Comparison of ENCODE assay signal across 9 cellular contexts in genomic region chr6:118890997-118891790, GRCh38. TPM values are rescaled to one million over a fixed set of nuclear protein-coding genes. Genes with fewer than 3 reads are reported as not detected.
DNase-seq lines count a peak whose midpoint lies in the region; ATAC-seq, FAIRE-seq and TF ChIP-seq lines count a peak whose summit lies in the region.
"Had no signal": no experiment of that assay in that cellular context is flagged by ENCODE, and none has a peak within 500 bp of the region (broad histone marks: within the 10 kb centered on the region; RNA-seq: fewer than 3 reads in every experiment).

No MANE protein-coding gene starts in this region.

- H3F3A ChIP-seq in SK-N-SH (replicated peaks; ENCODE audit: insufficient read depth): peaks cover 14% of the 10 kb centered on the region

- H2AFZ ChIP-seq in SK-N-SH (ENCODE audit: low read depth) (no peak overlapping the region), HepG2 (ENCODE audit: low read length) (no peak overlapping the region)

- POLR2A ChIA-PET in SK-N-SH (lab: Yijun Ruan, JAX) (no interaction called here), HepG2 (lab: Yijun Ruan, JAX) (no interaction called here)

- peak; percentile 17 for ATAC-seq in GM18502 (IDR thresholded peaks at IDR 0.05; ENCODE audit: poor library complexity, unreplicated experiment)
- peak; percentile 17 for ATAC-seq in HG02884 (IDR thresholded peaks at IDR 0.05; ENCODE audit: unreplicated experiment)
- peak; percentile 24 to 26 for ATAC-seq in naive B cell (ENCODE audit: low read depth in 2 of 2)
- ATAC-seq in GM19328 (IDR thresholded peaks at IDR 0.05; ENCODE audit: unreplicated experiment): no peak
- no peak for ATAC-seq in HepG2

- peaks cover 0 to 3% of the 10 kb centered on the region in 2 experiments for H3K36me3 ChIP-seq in SK-N-SH (replicated peaks in 1 of 2; ENCODE audit: control insufficient read depth in 1 of 2, insufficient read depth in 2 of 2, low read length in 1 of 2)
- H3K36me3 ChIP-seq in HepG2 (replicated peaks in 1 of 2; ENCODE audit: control insufficient read depth in 1 of 2, insufficient read depth in 2 of 2, low read length in 2 of 2): no peaks in the 10 kb centered on the region
- no peaks in the 10 kb centered on the region for H3K36me3 ChIP-seq in adrenal gland (replicated peaks in 1 of 2)

- peaks cover 15% of the 10 kb centered on the region for H3K36me3 Mint-ChIP-seq in T-helper 1 cell treated with Interleukin-12 subunit alpha and Interleukin-12 subunit beta and Interleukin-4 antibody, amounts not matched to agents 30 μg/mL and 1 μg/mL, for 36 hours (ENCODE audit: low read depth)
- peaks cover 0 to 9% of the 10 kb centered on the region in 2 donors for H3K36me3 Mint-ChIP-seq in naive B cell

- TF ChIP-seq CTCF in SK-N-SH (IDR thresholded peaks at IDR 0.05) (no peak), HepG2 (CRISPR knock-in tag; IDR thresholded peaks at IDR 0.05) (no peak), adrenal gland (IDR thresholded peaks at IDR 0.05) (no peak)

- no peak overlapping the region for H3K4me3 ChIP-seq in SK-N-SH (ENCODE audit: low read depth in 2 of 2, low read length in 1 of 2)
- H3K4me3 ChIP-seq in HepG2 (replicated peaks in 1 of 3; ENCODE audit: insufficient read depth in 1 of 3, low read depth in 2 of 3, low read length in 3 of 3): no peak overlapping the region
- no peak overlapping the region for H3K4me3 ChIP-seq in adrenal gland

- CTCF ChIA-PET in SK-N-SH (lab: Yijun Ruan, JAX) (interaction anchor here (1.2 kb wide), 1 partner anchor 219 kb away, joined by 4 read pairs; no protein-coding TSS in a partner anchor), HepG2 (lab: Yijun Ruan, JAX; ENCODE audit: low intra/inter-chr PET ratio, low total read pairs) (no interaction called here)

- WGBS in SK-N-SH (ENCODE audit: low lambda C conversion rate): 97% methylated on average over 5 of the region's 5 CpGs
- WGBS in HepG2 (ENCODE audit: low lambda C conversion rate): 98% methylated on average over 5 of the region's 5 CpGs
- 87 to 93% (median 90%) methylated on average over 5 of the region's 5 CpGs for WGBS in adrenal gland, 4 donors

- no peaks in the 10 kb centered on the region for H4K20me1 ChIP-seq in SK-N-SH (ENCODE audit: insufficient read depth)
- H4K20me1 ChIP-seq in HepG2 (ENCODE audit: insufficient read depth, low read length): no peaks in the 10 kb centered on the region

- H3K27ac Mint-ChIP-seq in T-helper 1 cell treated with Interleukin-12 subunit alpha and Interleukin-12 subunit beta and Interleukin-4 antibody, amounts not matched to agents 30 μg/mL and 1 μg/mL, for 36 hours: peak overlapping the region; percentile 99
- H3K27ac Mint-ChIP-seq in naive B cell: peak overlapping the region in 5 of 6 donors; percentile 51 to 95 (median 86)

- in situ Hi-C loops in HepG2 (cut with HindIII; ENCODE audit: extremely low pct_ligation_motif_present, low pct_unique_long_range_greater_than_20kb): no loop called here

- no peaks in the 10 kb centered on the region for H3K27me3 ChIP-seq in SK-N-SH (ENCODE audit: insufficient read depth)
- H3K27me3 ChIP-seq in HepG2 (ENCODE audit: control insufficient read depth in 1 of 2, insufficient read depth in 2 of 2, low read length in 2 of 2): no peaks in the 10 kb centered on the region; a peak in 1 of 5 replicates
- H3K27me3 ChIP-seq in adrenal gland: no peaks in the 10 kb centered on the region

- TF ChIP-seq POLR2A in HepG2 (IDR thresholded peaks at IDR 0.05; ENCODE audit: insufficient read depth in 1 of 2, low read depth in 2 of 2, low read length in 2 of 2) (no peak), adrenal gland (IDR thresholded peaks at IDR 0.05) (no peak)

- H3K4me2 ChIP-seq in SK-N-SH (no peak overlapping the region), HepG2 (ENCODE audit: low read depth, low read length) (no peak overlapping the region)

- no peak for TF ChIP-seq RAD21 in SK-N-SH (IDR thresholded peaks at IDR 0.05; ENCODE audit: low read length)
- TF ChIP-seq RAD21 in HepG2 (CRISPR knock-in tag; IDR thresholded peaks at IDR 0.05): no peak

- peaks cover 32% of the 10 kb centered on the region for H3K4me1 Mint-ChIP-seq in T-helper 1 cell treated with Interleukin-12 subunit alpha and Interleukin-12 subunit beta and Interleukin-4 antibody, amounts not matched to agents 30 μg/mL and 1 μg/mL, for 36 hours (ENCODE audit: low read depth)
- H3K4me1 Mint-ChIP-seq in naive B cell: peaks cover 47 to 72% (median 48%) of the 10 kb centered on the region in 3 donors

- BruUV-seq in HepG2 (replicated peaks; lab: Mats Ljungman, UMichigan): no TSS peak

- H3K4me1 ChIP-seq in SK-N-SH (ENCODE audit: control insufficient read depth in 1 of 2, insufficient read depth in 2 of 2, low read depth in 1 of 2, low read length in 1 of 2) (peaks cover 7 to 18% of the 10 kb centered on the region in 2 experiments; a peak in 3 of 4 replicates), HepG2 (ENCODE audit: insufficient read depth, low read length) (peaks cover 21% of the 10 kb centered on the region), adrenal gland (replicated peaks in 1 of 2) (peaks cover 11 to 33% of the 10 kb centered on the region in 2 donors)

- H3K9ac ChIP-seq in SK-N-SH (no peak overlapping the region), HepG2 (ENCODE audit: insufficient read depth, low read depth, low read length) (no peak overlapping the region)

- H3K27me3 Mint-ChIP-seq in T-helper 1 cell treated with Interleukin-12 subunit alpha and Interleukin-12 subunit beta and Interleukin-4 antibody, amounts not matched to agents 30 μg/mL and 1 μg/mL, for 36 hours (ENCODE audit: low read depth): no peaks in the 10 kb centered on the region
- H3K27me3 Mint-ChIP-seq in naive B cell: no peaks in the 10 kb centered on the region

- H3K9me3 ChIP-seq in SK-N-SH: no peaks in the 10 kb centered on the region
- no peaks in the 10 kb centered on the region for H3K9me3 ChIP-seq in HepG2 (ENCODE audit: low read length)
- H3K9me3 ChIP-seq in adrenal gland (replicated peaks in 1 of 3): no peaks in the 10 kb centered on the region

- DNase-seq in naive B cell (peak; percentile 50), SK-N-SH (no peak), HepG2 (ENCODE audit: low spot score) (no peak), adrenal gland (no peak)
- DNase-seq: NCI-H2029 had no signal

- no peaks in the 10 kb centered on the region for H3K9me2 ChIP-seq in SK-N-SH

- H3K9me3 Mint-ChIP-seq in T-helper 1 cell treated with Interleukin-12 subunit alpha and Interleukin-12 subunit beta and Interleukin-4 antibody, amounts not matched to agents 30 μg/mL and 1 μg/mL, for 36 hours: no peaks in the 10 kb centered on the region
- peaks cover 0 to 2% (median 0%) of the 10 kb centered on the region in 7 donors for H3K9me3 Mint-ChIP-seq in naive B cell

- H3K27ac ChIP-seq in SK-N-SH (ENCODE audit: low read depth in 2 of 2, low read length in 1 of 2) (no peak overlapping the region), HepG2 (ENCODE audit: extremely low read length, insufficient read depth, low read length) (no peak overlapping the region), adrenal gland (peak overlapping the region in 1 of 5 donors; percentile 95)

- TF ChIP-seq EP300 in SK-N-SH (IDR thresholded peaks at IDR 0.05; ENCODE audit: borderline replicate concordance in 1 of 2, low read depth in 1 of 2, low read length in 1 of 2) (no peak), HepG2 (IDR thresholded peaks at IDR 0.05; ENCODE audit: low read depth in 2 of 2, low read length in 2 of 2) (no peak), HepG2 (CRISPR knock-in tag; IDR thresholded peaks at IDR 0.05; ENCODE audit: borderline replicate concordance) (no peak)

- peak overlapping the region; percentile 91 for H3K4me3 Mint-ChIP-seq in T-helper 1 cell treated with Interleukin-12 subunit alpha and Interleukin-12 subunit beta and Interleukin-4 antibody, amounts not matched to agents 30 μg/mL and 1 μg/mL, for 36 hours
- peak overlapping the region; percentile 36 to 100 (median 84) for H3K4me3 Mint-ChIP-seq in naive B cell

- no peak for FAIRE-seq in HepG2 (lab: Jason Lieb, UNC)

- intact Hi-C loops in HepG2 (cut with micrococcal nuclease; ENCODE audit: unreplicated experiment): loop anchor here (10.0 kb wide), 1 partner anchor 374 kb away; no protein-coding TSS in a partner anchor
- intact Hi-C loops in adrenal gland (cut with DNase I): no loop called here

- H3K79me2 ChIP-seq in SK-N-SH (ENCODE audit: insufficient read depth) (peaks cover 18% of the 10 kb centered on the region), HepG2 (ENCODE audit: insufficient read depth, low read length) (peaks cover 25% of the 10 kb centered on the region)

RNA-seq across cellular contexts. Expression of gene ASF1A, which starts 2.8 kb away (rescaled TPM):
- polyA plus RNA-seq in naive B cell (ENCODE audit: low read depth in 6 of 6) (10 to 100 TPM; 20.2 to 27.8 (median 26.7) TPM), SK-N-SH (2012; rRNA removed) (5.2 and 5.4 TPM in 2 replicates), HepG2 (2011; rRNA removed) (10.3 and 14.5 TPM in 2 replicates), adrenal gland (10 to 100 TPM; 19.2 to 46.1 (median 23.1) TPM)
- polyA plus RNA-seq in SK-N-SH (2012; cell fraction: cytosol; rRNA removed): 7.6 and 9.1 TPM in 2 replicates
- 1.8 and 4.1 TPM in 2 replicates for polyA plus RNA-seq in SK-N-SH (2012; cell fraction: nucleus; rRNA removed)
- total RNA-seq in HepG2 (2016; rRNA removed; fragmentation: Illumina TruSeq; extraction: Trizol) (49.9 and 85.2 TPM in 2 replicates), adrenal gland (10 to 100 TPM in 7 of 8 donors, 1 to 10 TPM in 1; 8.7 to 24.0 (median 19.8) TPM)
- total RNA-seq in HepG2 (2016; cell fraction: cytosol; rRNA removed; fragmentation: Illumina TruSeq; extraction: Trizol; ENCODE audit: low read depth): 17.0 and 17.9 TPM in 2 replicates
- 54.7 and 88.6 TPM in 2 replicates for total RNA-seq in HepG2 (2016; cell fraction: insoluble cytoplasmic fraction; rRNA removed; fragmentation: Illumina TruSeq; extraction: Trizol)
- 30.4 and 36.4 TPM in 2 replicates for total RNA-seq in HepG2 (2016; cell fraction: membrane; rRNA removed; fragmentation: Illumina TruSeq; extraction: Trizol)
- total RNA-seq in HepG2 (2016; cell fraction: nucleus; rRNA removed; fragmentation: Illumina TruSeq; extraction: Trizol): 29.6 and 32.2 TPM in 2 replicates
- 7.0 and 7.5 TPM in 2 replicates for polyA plus RNA-seq in HepG2 (2011; cell fraction: cytosol; rRNA removed)
- polyA plus RNA-seq in HepG2 (2011; cell fraction: nucleus; rRNA removed): 4.1 and 5.1 TPM in 2 replicates
- 19.9 and 21.0 TPM in 2 replicates for polyA plus RNA-seq in HepG2 (2012)
- 7.8 and 9.6 TPM in 2 replicates for polyA plus RNA-seq in HepG2 (2016; cell fraction: cytosol; fragmentation: Illumina TruSeq; extraction: Trizol; ENCODE audit: low read depth)
- 78.3 and 79.2 TPM in 2 replicates for polyA plus RNA-seq in HepG2 (2016; cell fraction: insoluble cytoplasmic fraction; fragmentation: Illumina TruSeq; extraction: Trizol; ENCODE audit: low read depth)
- 15.4 and 16.4 TPM in 2 replicates for polyA plus RNA-seq in HepG2 (2016; cell fraction: membrane; fragmentation: Illumina TruSeq; extraction: Trizol; ENCODE audit: low read depth)
- polyA plus RNA-seq in HepG2 (2016; cell fraction: nucleus; fragmentation: Illumina TruSeq; extraction: Trizol; ENCODE audit: insufficient read depth, low read depth): 33.6 and 34.4 TPM in 2 replicates
- 7.9 and 11.6 TPM in 2 replicates for polyA minus RNA-seq in HepG2 (2011; rRNA and poly(A)+ RNA removed; ENCODE audit: low replicate concordance)
- 10.0 and 11.0 TPM in 2 replicates for polyA minus RNA-seq in HepG2 (2011; cell fraction: cytosol; rRNA and poly(A)+ RNA removed)
- polyA minus RNA-seq in HepG2 (2011; cell fraction: nucleus; rRNA and poly(A)+ RNA removed): 17.8 and 22.7 TPM in 2 replicates

RNA-seq across cellular contexts. Expression of gene MCM9, which starts 43.8 kb away (rescaled TPM):
- polyA plus RNA-seq in naive B cell (ENCODE audit: low read depth in 6 of 6): 10 to 100 TPM; 15.2 to 39.9 (median 22.3) TPM
- 1.7 and 2.9 TPM in 2 replicates for polyA plus RNA-seq in SK-N-SH (2012; rRNA removed)
- polyA plus RNA-seq in SK-N-SH (2012; cell fraction: cytosol; rRNA removed): 2.3 and 2.4 TPM in 2 replicates
- polyA plus RNA-seq in SK-N-SH (2012; cell fraction: nucleus; rRNA removed): 5.2 and 8.3 TPM in 2 replicates
- 11.6 and 17.2 TPM in 2 replicates for total RNA-seq in HepG2 (2016; rRNA removed; fragmentation: Illumina TruSeq; extraction: Trizol)
- total RNA-seq in HepG2 (2016; cell fraction: cytosol; rRNA removed; fragmentation: Illumina TruSeq; extraction: Trizol; ENCODE audit: low read depth): 2.7 and 2.9 TPM in 2 replicates
- total RNA-seq in HepG2 (2016; cell fraction: insoluble cytoplasmic fraction; rRNA removed; fragmentation: Illumina TruSeq; extraction: Trizol): 10.8 and 16.0 TPM in 2 replicates
- total RNA-seq in HepG2 (2016; cell fraction: membrane; rRNA removed; fragmentation: Illumina TruSeq; extraction: Trizol): 5.0 TPM in 2 replicates
- 37.0 and 37.6 TPM in 2 replicates for total RNA-seq in HepG2 (2016; cell fraction: nucleus; rRNA removed; fragmentation: Illumina TruSeq; extraction: Trizol)
- 3.3 and 3.8 TPM in 2 replicates for polyA plus RNA-seq in HepG2 (2011; rRNA removed)
- polyA plus RNA-seq in HepG2 (2011; cell fraction: cytosol; rRNA removed): 1.4 and 1.7 TPM in 2 replicates
- 10.2 and 12.2 TPM in 2 replicates for polyA plus RNA-seq in HepG2 (2011; cell fraction: nucleus; rRNA removed)
- polyA plus RNA-seq in HepG2 (2012): 6.7 and 8.7 TPM in 2 replicates
- 0.57 and 0.58 TPM in 2 replicates for polyA plus RNA-seq in HepG2 (2016; cell fraction: cytosol; fragmentation: Illumina TruSeq; extraction: Trizol; ENCODE audit: low read depth)
- 5.1 and 5.7 TPM in 2 replicates for polyA plus RNA-seq in HepG2 (2016; cell fraction: insoluble cytoplasmic fraction; fragmentation: Illumina TruSeq; extraction: Trizol; ENCODE audit: low read depth)
- 1.4 TPM in 2 replicates for polyA plus RNA-seq in HepG2 (2016; cell fraction: membrane; fragmentation: Illumina TruSeq; extraction: Trizol; ENCODE audit: low read depth)
- polyA plus RNA-seq in HepG2 (2016; cell fraction: nucleus; fragmentation: Illumina TruSeq; extraction: Trizol; ENCODE audit: insufficient read depth, low read depth): 24.3 and 25.6 TPM in 2 replicates
- polyA minus RNA-seq in HepG2 (2011; rRNA and poly(A)+ RNA removed; ENCODE audit: low replicate concordance): 7.4 and 13.2 TPM in 2 replicates
- 4.0 and 5.6 TPM in 2 replicates for polyA minus RNA-seq in HepG2 (2011; cell fraction: cytosol; rRNA and poly(A)+ RNA removed)
- 53.5 and 55.6 TPM in 2 replicates for polyA minus RNA-seq in HepG2 (2011; cell fraction: nucleus; rRNA and poly(A)+ RNA removed)
- total RNA-seq in adrenal gland: 10 to 100 TPM; 12.5 to 20.5 (median 15.4) TPM
- polyA plus RNA-seq in adrenal gland: 1 to 10 TPM; 3.1 to 9.2 (median 4.7) TPM

Comparison
In these comparisons a context has a peak if more than half of its experiments do, and no peak if none do; other contexts are left out.
1. ATAC-seq: peak in GM18502 (single experiment), HG02884 (single experiment) and naive B cell (2 of 2); none in GM19328 (single experiment) and HepG2 (single experiment).